ENCODE assay signal across 8 cellular contexts in genomic region chr17:5500804-5501391, GRCh38. TPM values are rescaled to one million over a fixed set of nuclear protein-coding genes. Genes with fewer than 3 reads are reported as not detected.
DNase-seq lines count a peak whose midpoint lies in the region; ATAC-seq and TF ChIP-seq lines count a peak whose summit lies in the region.

No MANE protein-coding gene starts in this region.

- H3K36me3 ChIP-seq in right atrium auricular region = no peaks in the 10 kb centered on the region
- H3K36me3 ChIP-seq in tibial nerve = no peaks in the 10 kb centered on the region

- TF ChIP-seq EP300 in tibial nerve (IDR thresholded peaks at IDR 0.05) = peak in 1 of 2 donors; percentile 8

- H3K27ac ChIP-seq in right atrium auricular region = peak overlapping the region in 1 of 2 donors; percentile 39
- H3K27ac ChIP-seq in tibial nerve = peak overlapping the region in 3 of 4 donors; percentile 52 to 66 (median 54)

- H3K27me3 ChIP-seq in right atrium auricular region (no peaks in the 10 kb centered on the region), tibial nerve (no peaks in the 10 kb centered on the region)

- H3K9me3 ChIP-seq in right atrium auricular region (no peaks in the 10 kb centered on the region), tibial nerve (no peaks in the 10 kb centered on the region)

- no peaks in the 10 kb centered on the region for H3K9me3 Mint-ChIP-seq in T-helper 1 cell treated with Interleukin-12 subunit alpha and Interleukin-12 subunit beta and Interleukin-4 antibody, amounts not matched to agents 30 μg/mL and 1 μg/mL, for 36 hours
- H3K9me3 Mint-ChIP-seq in progenitor cell of endocrine pancreas (ENCODE audit: low read depth) = no peaks in the 10 kb centered on the region

- no peak for ATAC-seq in GM18870 (IDR thresholded peaks at IDR 0.05; ENCODE audit: unreplicated experiment)

- TF ChIP-seq POLR2A in NB4 (IDR thresholded peaks at IDR 0.05; ENCODE audit: extremely low read depth, insufficient read length) = no peak
- TF ChIP-seq POLR2A in tibial nerve (IDR thresholded peaks at IDR 0.05) = no peak

- H3K4me1 ChIP-seq in right atrium auricular region = peaks cover 0 to 18% of the 10 kb centered on the region in 2 donors
- peaks cover 0 to 22% (median 4%) of the 10 kb centered on the region in 4 donors for H3K4me1 ChIP-seq in tibial nerve

- H3K27ac Mint-ChIP-seq in T-helper 1 cell treated with Interleukin-12 subunit alpha and Interleukin-12 subunit beta and Interleukin-4 antibody, amounts not matched to agents 30 μg/mL and 1 μg/mL, for 36 hours = no peak overlapping the region
- no peak overlapping the region for H3K27ac Mint-ChIP-seq in progenitor cell of endocrine pancreas

- no peak for TF ChIP-seq CTCF in NB4 (IDR thresholded peaks at IDR 0.05; ENCODE audit: low read depth, low read length)
- no peak for TF ChIP-seq CTCF in right atrium auricular region (IDR thresholded peaks at IDR 0.05)
- no peak for TF ChIP-seq CTCF in progenitor cell of endocrine pancreas (IDR thresholded peaks at IDR 0.05; ENCODE audit: unreplicated experiment)
- peak in 1 of 5 experiments; percentile 14 for TF ChIP-seq CTCF in tibial nerve (IDR thresholded peaks at IDR 0.05)

- DNase-seq in ELR (ENCODE audit: low read depth) (peak; percentile 91), NB4 (ENCODE audit: low read depth) (peak; percentile 76), anterior cingulate cortex (lab: John Stamatoyannopoulos, UW) (peak; percentile 49 to 97 (median 86)), right atrium auricular region (ENCODE audit: low spot score) (peak; percentile 69), progenitor cell of endocrine pancreas (ENCODE audit: low spot score, unreplicated experiment) (peak; percentile 88), tibial nerve (ENCODE audit: low spot score in 2 of 2) (peak; percentile 19 to 21)

- peaks cover 33% of the 10 kb centered on the region for H3K36me3 Mint-ChIP-seq in T-helper 1 cell treated with Interleukin-12 subunit alpha and Interleukin-12 subunit beta and Interleukin-4 antibody, amounts not matched to agents 30 μg/mL and 1 μg/mL, for 36 hours (ENCODE audit: low read depth)
- H3K36me3 Mint-ChIP-seq in progenitor cell of endocrine pancreas (ENCODE audit: insufficient read depth) = no peaks in the 10 kb centered on the region

- peaks cover 8% of the 10 kb centered on the region for H3K4me1 Mint-ChIP-seq in T-helper 1 cell treated with Interleukin-12 subunit alpha and Interleukin-12 subunit beta and Interleukin-4 antibody, amounts not matched to agents 30 μg/mL and 1 μg/mL, for 36 hours (ENCODE audit: low read depth)
- H3K4me1 Mint-ChIP-seq in progenitor cell of endocrine pancreas (ENCODE audit: low read depth) = peaks cover 4% of the 10 kb centered on the region

- H3K4me3 ChIP-seq in NB4 (ENCODE audit: low read depth, low read length) (no peak overlapping the region), right atrium auricular region (peak overlapping the region; percentile 48 to 61), tibial nerve (peak overlapping the region; percentile 45 to 66 (median 58))

- WGBS in tibial nerve, 2 donors = 4 to 8% methylated on average over 32 to 34 of the region's 47 CpGs

- peaks cover 3% of the 10 kb centered on the region for H3K27me3 Mint-ChIP-seq in T-helper 1 cell treated with Interleukin-12 subunit alpha and Interleukin-12 subunit beta and Interleukin-4 antibody, amounts not matched to agents 30 μg/mL and 1 μg/mL, for 36 hours (ENCODE audit: low read depth)
- H3K27me3 Mint-ChIP-seq in progenitor cell of endocrine pancreas = peaks cover 52% of the 10 kb centered on the region

- peak overlapping the region; percentile 18 for H3K4me3 Mint-ChIP-seq in T-helper 1 cell treated with Interleukin-12 subunit alpha and Interleukin-12 subunit beta and Interleukin-4 antibody, amounts not matched to agents 30 μg/mL and 1 μg/mL, for 36 hours
- H3K4me3 Mint-ChIP-seq in progenitor cell of endocrine pancreas (ENCODE audit: low read depth) = peak overlapping the region; percentile 83

RNA-seq across cellular contexts. Expression of gene MIS12, which starts 14.5 kb away (rescaled TPM):
- 10 to 100 TPM in 1 of 2 donors, 1 to 10 TPM in 1; 6.6 to 11.4 TPM for total RNA-seq in right atrium auricular region
- total RNA-seq in progenitor cell of endocrine pancreas = 27.4 and 30.0 TPM in 2 replicates
- 10 to 100 TPM; 11.1 to 17.5 (median 15.1) TPM for total RNA-seq in tibial nerve

RNA-seq across cellular contexts. Expression of gene DERL2, which starts 14.9 kb away (rescaled TPM):
- total RNA-seq in right atrium auricular region (10 to 100 TPM; 10.9 to 20.8 TPM), progenitor cell of endocrine pancreas (84.6 and 94.4 TPM in 2 replicates), tibial nerve (10 to 100 TPM; 22.0 to 30.6 (median 23.4) TPM)

RNA-seq across cellular contexts. Expression of gene DHX33, which starts 32.1 kb away (rescaled TPM):
- total RNA-seq in right atrium auricular region (1 to 10 TPM; 5.6 to 5.8 TPM), progenitor cell of endocrine pancreas (26.0 and 26.9 TPM in 2 replicates), tibial nerve (10 to 100 TPM; 12.6 to 20.1 (median 13.4) TPM)

Comparison
In these comparisons a context has a peak if more than half of its experiments do, and no peak if none do; other contexts are left out.
1. DNase-seq: peak in every context shown above with its lines; median percentile 91 in ELR; 88 in progenitor cell of endocrine pancreas; 86 in anterior cingulate cortex; 76 in NB4; 69 in right atrium auricular region; 20 in tibial nerve.